ENCODE assay signal across 28 cellular contexts in genomic region chr16:74677868-74678267, GRCh38. TPM values are rescaled to one million over a fixed set of nuclear protein-coding genes. Genes with fewer than 3 reads are reported as not detected.
"Had no signal": no experiment of that assay in that cellular context is flagged by ENCODE, and none has a peak within 500 bp of the region (broad histone marks: within the 10 kb centered on the region; RNA-seq: fewer than 3 reads in every experiment).

No MANE protein-coding gene starts in this region.

- H3K36me3 ChIP-seq: SJCRH30 had no signal

- H3K4me3 Mint-ChIP-seq: activated CD4-positive, alpha-beta memory T cell treated with anti-CD3 and anti-CD28 coated beads, Interleukin-2, amount 10 ng/mL, durations not matched to agents 7 days and 5 days; activated naive CD8-positive, alpha-beta T cell; activated naive CD8-positive, alpha-beta T cell treated with anti-CD3 and anti-CD28 coated beads, Interleukin-2, amount 50 U/mL, for 24 hours; brain had no signal

- H3K27ac Mint-ChIP-seq: activated CD4-positive, alpha-beta memory T cell treated with anti-CD3 and anti-CD28 coated beads, Interleukin-2, amount 10 ng/mL, durations not matched to agents 7 days and 5 days; activated naive CD8-positive, alpha-beta T cell; activated naive CD8-positive, alpha-beta T cell treated with anti-CD3 and anti-CD28 coated beads, Interleukin-2, amount 50 U/mL, for 24 hours; activated T-helper 2 cell treated with anti-CD3 and anti-CD28 coated beads, Interferon-gamma antibody, Interleukin-2, Interleukin-4, amounts not matched to agents 10 μg/mL and 5 μg/mL and 100 μg/mL, durations not matched to agents 14 hours and 24 hours and 36 hours; brain had no signal

- H3K4me1 Mint-ChIP-seq: activated CD4-positive, alpha-beta memory T cell treated with anti-CD3 and anti-CD28 coated beads, Interleukin-2, amount 10 ng/mL, durations not matched to agents 7 days and 5 days; activated naive CD8-positive, alpha-beta T cell treated with anti-CD3 and anti-CD28 coated beads, Interleukin-2, amount 50 U/mL, for 24 hours; brain had no signal

- H3K27me3 Mint-ChIP-seq: activated CD4-positive, alpha-beta memory T cell treated with anti-CD3 and anti-CD28 coated beads, Interleukin-2, amount 10 ng/mL, durations not matched to agents 7 days and 5 days; activated naive CD8-positive, alpha-beta T cell; activated naive CD8-positive, alpha-beta T cell treated with anti-CD3 and anti-CD28 coated beads, Interleukin-2, amount 50 U/mL, for 24 hours had no signal

- ATAC-seq: activated CD4-positive, CD25-positive, alpha-beta regulatory T cell treated with anti-CD3 and anti-CD28 coated beads, Interleukin-2, amount 50 U/mL, for 24 hours; activated naive CD8-positive, alpha-beta T cell treated with anti-CD3 and anti-CD28 coated beads, Interleukin-2, amount 50 U/mL, for 24 hours; Panc1 had no signal

- H3K4me3 ChIP-seq: SJCRH30, SK-N-MC had no signal

- H3K27me3 ChIP-seq: SJCRH30 had no signal

- H3K9me3 ChIP-seq: SJCRH30 had no signal

- H3K36me3 Mint-ChIP-seq: brain had no signal

- H3K27ac ChIP-seq: SJCRH30, SK-N-MC had no signal

- H3K9me3 Mint-ChIP-seq: activated CD4-positive, alpha-beta memory T cell treated with anti-CD3 and anti-CD28 coated beads, Interleukin-2, amount 10 ng/mL, durations not matched to agents 7 days and 5 days; activated naive CD8-positive, alpha-beta T cell treated with anti-CD3 and anti-CD28 coated beads, Interleukin-2, amount 50 U/mL, for 24 hours; activated T-helper 2 cell treated with anti-CD3 and anti-CD28 coated beads, Interferon-gamma antibody, Interleukin-2, Interleukin-4, amounts not matched to agents 10 μg/mL and 5 μg/mL and 100 μg/mL, durations not matched to agents 14 hours and 24 hours and 36 hours had no signal

- DNase-seq: activated CD4-positive, alpha-beta memory T cell treated with anti-CD3 and anti-CD28 coated beads, Interleukin-2, amount 10 ng/mL, durations not matched to agents 7 days and 5 days; activated CD4-positive, alpha-beta T cell treated with anti-CD3 and anti-CD28 coated beads for 48 hours; activated gamma-delta T cell; activated naive CD4-positive, alpha-beta T cell treated with Interleukin-2 at 50 U/mL for 16 hours; activated naive CD8-positive, alpha-beta T cell treated with anti-CD3 and anti-CD28 coated beads, Interleukin-2, amount 50 U/mL, for 24 hours; activated T-cell treated with anti-CD3 and anti-CD28 coated beads, Interleukin-2, amount 50 U/mL, for 1 hour; anterior cingulate cortex; caudate nucleus; cerebellar nuclear complex; Karpas-422; KBM-7; NCI-H1048; NCI-H1105 treated with DMSO at 0.1 percent for 48 hours; NCI-H1436; NCI-H1694; NCI-H1930; NCI-H2081 treated with DMSO at 0.1 percent for 48 hours; NCI-H345; NCI-H524 treated with DMSO at 0.1 percent for 48 hours; SHP77; SJCRH30; T1000 had no signal

RNA-seq across cellular contexts. Expression of gene MLKL, which starts 22.8 kb away (rescaled TPM):
- total RNA-seq: SJCRH30 had no signal
